Comparison of ENCODE assay signal across 15 cellular contexts in the genomic region with DNA sequence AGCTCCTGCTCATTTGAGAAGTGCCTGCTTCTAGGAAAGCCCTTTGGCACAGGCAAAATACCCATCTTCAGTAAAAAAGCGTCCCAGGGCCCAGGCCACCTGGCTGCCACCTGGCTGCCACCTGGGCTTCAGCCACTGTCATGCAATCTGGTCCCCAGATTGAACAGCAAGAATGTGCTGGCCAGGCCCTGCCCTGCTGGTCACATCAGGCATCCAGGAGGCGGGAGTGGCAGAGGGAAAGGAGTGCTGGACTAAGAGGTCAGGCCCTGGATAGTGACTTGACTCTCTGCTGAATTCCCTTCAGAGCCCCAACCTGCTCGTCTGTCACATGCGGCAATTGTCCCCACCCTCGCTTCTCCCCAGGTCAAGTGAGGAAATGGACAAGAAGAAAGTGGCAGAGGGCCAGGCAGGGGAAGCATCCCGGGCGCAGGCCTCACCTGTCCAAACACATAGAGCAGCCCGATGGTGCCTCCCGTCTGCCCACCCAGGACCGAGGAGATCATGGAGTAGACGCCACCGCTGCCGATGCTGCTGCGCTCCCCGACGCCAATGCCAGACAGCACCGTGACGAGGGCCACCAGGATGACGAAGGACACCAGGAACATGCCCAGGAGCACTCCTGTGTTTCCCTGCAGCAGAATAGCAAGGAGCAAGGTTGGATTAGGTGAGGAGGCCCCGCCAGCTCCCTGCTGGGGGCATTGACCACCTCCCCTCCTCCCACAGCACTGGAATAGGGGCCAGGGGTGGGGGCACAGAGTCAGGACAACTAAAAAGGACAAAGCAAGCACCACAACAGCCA. TPM values are rescaled to one million over a fixed set of nuclear protein-coding genes. Genes with fewer than 3 reads are reported as not detected.
DNase-seq lines count a peak whose midpoint lies in the region; ATAC-seq, FAIRE-seq and TF ChIP-seq lines count a peak whose summit lies in the region.
"Had no signal": no experiment of that assay in that cellular context is flagged by ENCODE, and none has a peak within 500 bp of the region (broad histone marks: within the 10 kb centered on the region; RNA-seq: fewer than 3 reads in every experiment).

No MANE protein-coding gene starts in this region.

- H4K91ac ChIP-seq in IMR-90 (ENCODE audit: insufficient read depth, low read depth, low read length) (no peak overlapping the region), H1 (replicated peaks; ENCODE audit: insufficient read length, low read length) (peak overlapping the region; percentile 34)

- no peak for FAIRE-seq in H1 (lab: Jason Lieb, UNC)

- no peak overlapping the region for H4K5ac ChIP-seq in IMR-90 (ENCODE audit: low read depth, low read length)
- no peak overlapping the region for H4K5ac ChIP-seq in H1 (ENCODE audit: insufficient read length, low read depth, low read length)

- peak overlapping the region; percentile 68; the same call in 1 of the 2 replicates for H2BK12ac ChIP-seq in H1 (ENCODE audit: low read depth, low read length)

- H2AK9ac ChIP-seq in IMR-90 (replicated peaks; ENCODE audit: low read depth, low read length, poor library complexity): peak overlapping the region; percentile 50

- no peak overlapping the region; the same call in 1 of the 2 replicates for H3K18ac ChIP-seq in IMR-90 (ENCODE audit: low read depth, low read length)
- no peak overlapping the region for H3K18ac ChIP-seq in H1 (ENCODE audit: extremely low read depth, low read length)

- ATAC-seq in GM21526 (IDR thresholded peaks at IDR 0.05; ENCODE audit: low FRiP score, unreplicated experiment): peak; percentile 8
- no peak for ATAC-seq in IMR-90 (ENCODE audit: low read depth)
- ATAC-seq in HG02623 (IDR thresholded peaks at IDR 0.05; ENCODE audit: unreplicated experiment): no peak
- ATAC-seq: activated CD4-positive, CD25-positive, alpha-beta regulatory T cell treated with anti-CD3 and anti-CD28 coated beads, Interleukin-2, amount 50 U/mL, for 24 hours; upper lobe of right lung had no signal

- H4K20me1 ChIP-seq in IMR-90 (ENCODE audit: insufficient read depth, low read length) (no peaks in the 10 kb centered on the region), H1 (replicated peaks in 1 of 2; ENCODE audit: control insufficient read depth in 1 of 2, insufficient read depth in 2 of 2, low read length in 2 of 2) (no peaks in the 10 kb centered on the region), smooth muscle cell (ENCODE audit: low read depth) (no peaks in the 10 kb centered on the region)

- TF ChIP-seq RAD21 in IMR-90 (IDR thresholded peaks at IDR 0.05; ENCODE audit: low read length): no peak
- TF ChIP-seq RAD21 in H1 (IDR thresholded peaks at IDR 0.05 in 1 of 2, conservative IDR thresholded peaks at IDR 0.05 in 1 of 2; ENCODE audit: low read depth in 2 of 2, low read length in 2 of 2): no peak

- H3K27ac ChIP-seq in IMR-90 (ENCODE audit: insufficient read depth, low read length) (no peak overlapping the region), H1 (ENCODE audit: low read depth, low read length) (no peak overlapping the region), smooth muscle cell (ENCODE audit: low read depth) (peak overlapping the region; percentile 60)
- H3K27ac ChIP-seq: epithelial cell of prostate, heart left ventricle, upper lobe of right lung had no signal

- H3K23me2 ChIP-seq in H1 (ENCODE audit: low read depth, low read length): no peaks in the 10 kb centered on the region

- H3K9ac ChIP-seq in IMR-90 (ENCODE audit: low read depth, low read length): no peak overlapping the region
- no peak overlapping the region; a peak in 2 of 7 replicates for H3K9ac ChIP-seq in H1 (replicated peaks in 1 of 4; ENCODE audit: extremely low read depth in 1 of 4, low read depth in 3 of 4, low read length in 3 of 4)
- peak overlapping the region; percentile 26 for H3K9ac ChIP-seq in smooth muscle cell (ENCODE audit: low read depth)

- CTCF ChIA-PET in IMR-90 (lab: Yijun Ruan, JAX) (interaction anchor here (1.0 kb wide), 1 partner anchor 19 kb away, joined by 3 read pairs; no protein-coding TSS in a partner anchor), H1 (lab: Charles Lee; ENCODE audit: partially characterized antibody) (interaction anchor here (0.7 to 3.9 kb wide), 10 partner anchors 8 to 200 kb away, joined by 3 to 16 read pairs (median 3); no protein-coding TSS in a partner anchor)

- no peaks in the 10 kb centered on the region; the same call in 1 of the 2 replicates for H3K9me1 ChIP-seq in IMR-90 (ENCODE audit: insufficient read depth, low read length)

- H2BK5ac ChIP-seq in IMR-90 (ENCODE audit: low read depth, low read length, poor library complexity, severe bottlenecking): no peak overlapping the region
- peak overlapping the region; percentile 44 for H2BK5ac ChIP-seq in H1 (ENCODE audit: low read depth, low read length)

- H3F3A ChIP-seq in smooth muscle cell (ENCODE audit: low read depth): peaks cover 10% of the 10 kb centered on the region

- no TSS peak for BruUV-seq in IMR-90 (replicated peaks; lab: Mats Ljungman, UMichigan)

- intact Hi-C loops in IMR-90 (cut with micrococcal nuclease): no loop called here

- no peaks in the 10 kb centered on the region for H3K36me3 ChIP-seq in IMR-90 (ENCODE audit: control insufficient read depth, insufficient read depth, low read length)
- H3K36me3 ChIP-seq in H1 (ENCODE audit: control insufficient read depth in 2 of 4, insufficient read depth in 4 of 4, low read length in 3 of 4): peaks cover 0 to 10% (median 2%) of the 10 kb centered on the region in 4 experiments; a peak in 3 of 8 replicates
- no peaks in the 10 kb centered on the region for H3K36me3 ChIP-seq in smooth muscle cell (ENCODE audit: low read depth)
- H3K36me3 ChIP-seq: heart left ventricle, MG63, upper lobe of right lung had no signal

- no peak overlapping the region for H3K56ac ChIP-seq in IMR-90 (ENCODE audit: extremely low read depth, insufficient read depth, low read length)
- no peak overlapping the region for H3K56ac ChIP-seq in H1 (replicated peaks; ENCODE audit: insufficient read length, low read depth, low read length)

- 95% methylated on average over 9 of the region's 20 CpGs; no CpG with 5 or more reads in 1 of the 2 experiments for WGBS in IMR-90 (ENCODE audit: extremely low coverage in 2 of 2, insufficient read length in 1 of 2), 2 experiments
- WGBS in H1 (ENCODE audit: extremely low coverage in 1 of 2, insufficient coverage in 1 of 2, insufficient read length in 1 of 2, insufficient replicate concordance in 2 of 2, low coverage in 1 of 2, low lambda C conversion rate in 2 of 2, missing lambda C conversion rate in 1 of 2), 2 experiments: 89% methylated on average over 20 of the region's 20 CpGs; no CpG with 5 or more reads in 1 of the 2 experiments
- 94% methylated on average over 20 of the region's 20 CpGs for WGBS in smooth muscle cell (ENCODE audit: low lambda C conversion rate)

- TF ChIP-seq POLR2A in IMR-90 (IDR thresholded peaks at IDR 0.05; ENCODE audit: low read depth, low read length): no peak
- no peak for TF ChIP-seq POLR2A in H1 (IDR thresholded peaks at IDR 0.05; ENCODE audit: control extremely low read depth in 1 of 2, low read depth in 2 of 2, low read length in 2 of 2)

- POLR2A ChIA-PET in IMR-90 (lab: Charles Lee; ENCODE audit: unreplicated experiment): no interaction called here
- POLR2A ChIA-PET in H1 (lab: Charles Lee; ENCODE audit: partially characterized antibody): no interaction called here

- H3K4me1 ChIP-seq in IMR-90 (ENCODE audit: control insufficient read depth, insufficient read depth, low read length) (peaks cover 13% of the 10 kb centered on the region; the same call in 1 of the 2 replicates), H1 (replicated peaks in 1 of 4; ENCODE audit: control insufficient read depth in 3 of 4, insufficient read depth in 4 of 4, low read length in 3 of 4) (peaks cover 5 to 11% (median 9%) of the 10 kb centered on the region in 4 experiments), smooth muscle cell (ENCODE audit: low read depth) (peaks cover 11% of the 10 kb centered on the region)
- H3K4me1 ChIP-seq: upper lobe of right lung had no signal

- H3K4me3 ChIP-seq in IMR-90 (ENCODE audit: insufficient read depth, low read depth, low read length) (no peak overlapping the region), H1 (ENCODE audit: extremely low read depth in 1 of 4, insufficient read depth in 2 of 4, low read depth in 3 of 4, low read length in 4 of 4) (no peak overlapping the region), smooth muscle cell (no peak overlapping the region)
- H3K4me3 ChIP-seq: heart left ventricle, MG63, upper lobe of right lung had no signal

- no peak overlapping the region; the same call in 2 of the 3 replicates for H2BK15ac ChIP-seq in IMR-90 (ENCODE audit: low read depth, low read length)
- no peak overlapping the region; the same call in 1 of the 2 replicates for H2BK15ac ChIP-seq in H1 (ENCODE audit: low read length)

- TF ChIP-seq CTCF in IMR-90 (conservative IDR thresholded peaks at IDR 0.05; ENCODE audit: low read depth, low read length) (no peak), H1 (IDR thresholded peaks at IDR 0.05; ENCODE audit: control extremely low read depth in 1 of 3, insufficient read depth in 1 of 3, low read depth in 1 of 3, low read length in 3 of 3) (no peak), smooth muscle cell (IDR thresholded peaks at IDR 0.05; ENCODE audit: borderline replicate concordance, insufficient read depth, poor library complexity, severe bottlenecking) (no peak)

- no peaks in the 10 kb centered on the region for H3K27me3 ChIP-seq in IMR-90 (ENCODE audit: control insufficient read depth, insufficient read depth, low read length)
- no peaks in the 10 kb centered on the region for H3K27me3 ChIP-seq in H1 (replicated peaks in 1 of 4; ENCODE audit: control insufficient read depth in 3 of 4, extremely low read depth in 1 of 4, insufficient read depth in 3 of 4, low read length in 3 of 4)
- no peaks in the 10 kb centered on the region for H3K27me3 ChIP-seq in smooth muscle cell (ENCODE audit: low read depth)
- H3K27me3 ChIP-seq: heart left ventricle, MG63, upper lobe of right lung had no signal

- no peak for TF ChIP-seq EP300 in H1 (IDR thresholded peaks at IDR 0.05; ENCODE audit: borderline replicate concordance in 1 of 2, low read depth in 2 of 2, low read length in 2 of 2)

- H4K8ac ChIP-seq in IMR-90 (ENCODE audit: low read depth in 2 of 2, low read length in 2 of 2) (peak overlapping the region in 1 of 2 experiments; percentile 61; a peak in 2 of 4 replicates), H1 (ENCODE audit: extremely low read depth, insufficient read depth, low read length) (no peak overlapping the region)

- H3K4ac ChIP-seq in IMR-90 (ENCODE audit: low read depth, low read length) (peak overlapping the region; percentile 37; the same call in 1 of the 2 replicates), H1 (replicated peaks; ENCODE audit: insufficient read length, low read depth, low read length) (no peak overlapping the region)

- H2AK5ac ChIP-seq in IMR-90 (ENCODE audit: low read depth, low read length) (peak overlapping the region; percentile 27; the same call in 1 of the 2 replicates), H1 (ENCODE audit: low read depth, low read length) (no peak overlapping the region)

- H3K9me3 ChIP-seq in IMR-90 (ENCODE audit: control insufficient read depth, insufficient read depth, low read length) (no peaks in the 10 kb centered on the region; the same call in 1 of the 2 replicates), H1 (ENCODE audit: insufficient read depth in 2 of 2, low read depth in 1 of 2, low read length in 1 of 2) (no peaks in the 10 kb centered on the region; a peak in 1 of 4 replicates), smooth muscle cell (replicated peaks; ENCODE audit: low read depth) (no peaks in the 10 kb centered on the region)
- H3K9me3 ChIP-seq: heart left ventricle, MG63, upper lobe of right lung had no signal

- H3K79me2 ChIP-seq in H1 (ENCODE audit: control insufficient read depth in 1 of 2, insufficient read depth in 2 of 2, low read length in 2 of 2) (no peaks in the 10 kb centered on the region), smooth muscle cell (ENCODE audit: low read depth) (no peaks in the 10 kb centered on the region)

- H3K79me1 ChIP-seq in IMR-90 (ENCODE audit: low read depth in 1 of 2, low read length in 2 of 2) (no peaks in the 10 kb centered on the region), H1 (ENCODE audit: low read depth, low read length) (no peaks in the 10 kb centered on the region)

- H3K23ac ChIP-seq in IMR-90 (ENCODE audit: low read depth, low read length) (no peak overlapping the region), H1 (ENCODE audit: insufficient read length) (no peak overlapping the region)

- in situ Hi-C loops in IMR-90 (cut with MboI; ENCODE audit: low sequenced_read_pairs): no loop called here

- peak overlapping the region; percentile 69 for H2AFZ ChIP-seq in IMR-90 (replicated peaks; ENCODE audit: low read length, poor library complexity)
- no peak overlapping the region for H2AFZ ChIP-seq in H1 (ENCODE audit: low read length)
- H2AFZ ChIP-seq in smooth muscle cell (ENCODE audit: low read depth): no peak overlapping the region

- H3K4me2 ChIP-seq in IMR-90 (ENCODE audit: low read depth, low read length) (no peak overlapping the region), H1 (ENCODE audit: insufficient read depth in 1 of 2, low read depth in 2 of 2, low read length in 2 of 2) (no peak overlapping the region), smooth muscle cell (peak overlapping the region; percentile 75)

- dilution Hi-C loops in IMR-90 (cut with HindIII; ENCODE audit: low sequenced_read_pairs, unreplicated experiment): no loop called here

- no peak for DNase-seq in IMR-90
- DNase-seq in H1 (ENCODE audit: low read depth in 1 of 2, low spot score in 2 of 2): peak in 1 of 2 experiments; percentile 52
- no peak for DNase-seq in smooth muscle cell (lab: John Stamatoyannopoulos, UW; ENCODE audit: unreplicated experiment)
- no peak for DNase-seq in NOMO-1 treated with dmso at 0.1 percent for 144 hours (lab: John Stamatoyannopoulos, UW; ENCODE audit: unreplicated experiment)
- DNase-seq in foreskin melanocyte: no peak
- DNase-seq: activated CD8-positive, alpha-beta memory T cell treated with anti-CD3 and anti-CD28 coated beads, Interleukin-2, amount 50 U/mL, for 48 hours; CD4-positive, CD25-positive, alpha-beta regulatory T cell; heart left ventricle; MG63; retina; upper lobe of right lung had no signal

- H2BK120ac ChIP-seq in IMR-90 (ENCODE audit: low read depth, low read length) (no peak overlapping the region), H1 (replicated peaks; ENCODE audit: low read depth, low read length) (no peak overlapping the region)

- H2BK20ac ChIP-seq in IMR-90 (ENCODE audit: low read depth, low read length) (no peak overlapping the region), H1 (ENCODE audit: low read length) (0 out of 2 replicates have a peak overlapping the region, but pooled peaks have one; percentile 10)

- 0 out of 2 replicates have a peak overlapping the region, but pooled peaks have one; percentile 16 for H3K14ac ChIP-seq in IMR-90 (replicated peaks; ENCODE audit: low read depth, low read length)
- no peak overlapping the region for H3K14ac ChIP-seq in H1 (ENCODE audit: insufficient read length)

RNA-seq across cellular contexts. Expression of a gene that starts 25.5 kb away (rescaled TPM):
- total RNA-seq in IMR-90 (2012; rRNA removed) (1.9 and 2.2 TPM in 2 replicates), smooth muscle cell (40.3 and 54.3 TPM in 2 replicates)
- polyA plus RNA-seq in IMR-90 (2012; rRNA removed) (3.5 and 4.3 TPM in 2 replicates), H1 (2011; rRNA removed) (14.4 and 16.9 TPM in 2 replicates), smooth muscle cell (28.5 and 31.7 TPM in 2 replicates)
- polyA plus RNA-seq in IMR-90 (2012; cell fraction: cytosol; rRNA removed): 3.6 and 5.2 TPM in 2 replicates
- polyA plus RNA-seq in IMR-90 (2012; cell fraction: nucleus; rRNA removed; ENCODE audit: low replicate concordance): 10.1 and 12.4 TPM in 2 replicates
- 12.0 and 13.7 TPM in 2 replicates for total RNA-seq in H1 (2021; fragmentation: NEBNext Ultra II Directional; extraction: Animal tissue kit (Norgen Biotek cat#: 25700))
- polyA plus RNA-seq in H1 (2011; cell fraction: cytosol; rRNA removed): 12.0 TPM
- 21.0 TPM for polyA plus RNA-seq in H1 (2011; cell fraction: nucleus; rRNA removed)
- polyA plus RNA-seq in H1 (2012, experiment 1 of 2): 9.7 to 11.8 TPM (median 10.8 TPM) in 4 replicates
- polyA plus RNA-seq in H1 (2012, experiment 2 of 2): 8.0 TPM
- polyA plus RNA-seq in H1 (2013, experiment 1 of 2): 9.6 TPM
- 9.6 TPM for polyA plus RNA-seq in H1 (2013, experiment 2 of 2)
- 21.4 and 25.0 TPM in 2 replicates for polyA minus RNA-seq in H1 (2011; rRNA and poly(A)+ RNA removed)
- 10.2 TPM for polyA minus RNA-seq in H1 (2011; cell fraction: cytosol; rRNA and poly(A)+ RNA removed)
- 16.2 TPM for polyA minus RNA-seq in H1 (2011; cell fraction: nucleus; rRNA and poly(A)+ RNA removed)
- total RNA-seq: CD4-positive, CD25-positive, alpha-beta regulatory T cell had no signal
- polyA plus RNA-seq: CD4-positive, CD25-positive, alpha-beta regulatory T cell had no signal
